In the genomic region with DNA sequence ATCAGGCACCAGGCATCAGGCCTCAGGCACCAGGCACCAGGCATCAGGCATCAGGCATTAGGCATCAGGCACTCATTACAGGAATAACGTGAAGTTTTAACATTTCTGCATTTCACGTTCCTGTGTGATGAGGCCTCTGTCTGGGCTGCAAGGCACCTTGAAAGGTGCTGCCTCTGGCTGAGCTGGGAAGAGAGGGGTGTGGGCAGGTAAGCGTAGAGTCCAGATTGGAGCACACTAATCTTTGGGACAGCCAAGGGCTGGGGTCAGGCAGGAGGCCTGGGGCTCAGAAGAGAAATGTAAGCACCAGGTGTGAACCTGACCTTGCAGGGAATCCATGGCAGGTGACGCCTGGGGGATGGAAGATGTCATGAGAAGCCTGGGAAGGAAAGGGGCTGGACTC, we compare ENCODE assay signal across 35 cellular contexts. TPM values are rescaled to one million over a fixed set of nuclear protein-coding genes. Genes with fewer than 3 reads are reported as not detected.
"Had no signal": no experiment of that assay in that cellular context is flagged by ENCODE, and none has a peak within 500 bp of the region (broad histone marks: within the 10 kb centered on the region; RNA-seq: fewer than 3 reads in every experiment).

No MANE protein-coding gene starts in this region.

- H3K36me3 ChIP-seq: breast epithelium, esophagus muscularis mucosa, heart left ventricle, stomach, suprapubic skin, tibial artery had no signal

- H3K4me3 ChIP-seq: breast epithelium, esophagus muscularis mucosa, heart left ventricle, psoas muscle, smooth muscle cell, stomach, suprapubic skin, tibial artery had no signal

- H3K4me1 ChIP-seq: breast epithelium, esophagus muscularis mucosa, foreskin keratinocyte, parathyroid adenoma, psoas muscle, stomach, suprapubic skin, tibial artery had no signal

- H3K27me3 Mint-ChIP-seq: dendritic cell treated with granulocyte-macrophage colony-stimulating factor and Interleukin-4, amounts not matched to agents 40 ng/mL and 50 ng/mL, for 4 days had no signal

- H3K4me1 Mint-ChIP-seq: activated CD4-positive, alpha-beta T cell treated with anti-CD3 and anti-CD28 coated beads, Interleukin-2, amount 10 ng/mL, durations not matched to agents 7 days and 5 days; activated T-helper 17 cell treated with anti-CD3 and anti-CD28 coated beads, Interleukin-2, amount 50 U/mL, for 72 hours; stimulated activated memory B cell treated with anti-CD40 and anti-IgM and Interleukin-4, amounts not matched to agents 10 μg/mL and 1 μg/mL and 100 μg/mL, for 72 hours had no signal

- H3K9ac ChIP-seq: parathyroid adenoma had no signal

- H3K27me3 ChIP-seq: breast epithelium, foreskin keratinocyte, suprapubic skin had no signal

- H3K27ac Mint-ChIP-seq: activated CD4-positive, alpha-beta T cell treated with anti-CD3 and anti-CD28 coated beads, Interleukin-2, amount 10 ng/mL, durations not matched to agents 7 days and 5 days; activated CD8-positive, alpha-beta T cell treated with anti-CD3 and anti-CD28 coated beads for 36 hours; activated T-helper 17 cell treated with anti-CD3 and anti-CD28 coated beads, Interleukin-2, amount 50 U/mL, for 72 hours; dendritic cell treated with granulocyte-macrophage colony-stimulating factor and Interleukin-4, amounts not matched to agents 40 ng/mL and 50 ng/mL, for 4 days; stimulated activated memory B cell treated with anti-CD40 and anti-IgM and Interleukin-4, amounts not matched to agents 10 μg/mL and 1 μg/mL and 100 μg/mL, for 72 hours; T-helper 17 cell had no signal

- H3K9me3 Mint-ChIP-seq: activated CD4-positive, alpha-beta T cell treated with anti-CD3 and anti-CD28 coated beads, Interleukin-2, amount 10 ng/mL, durations not matched to agents 7 days and 5 days; activated CD8-positive, alpha-beta T cell treated with anti-CD3 and anti-CD28 coated beads for 36 hours; activated T-cell treated with anti-CD3 and anti-CD28 coated beads, Interleukin-2, amount 50 U/mL, for 4 hours; activated T-helper 17 cell treated with anti-CD3 and anti-CD28 coated beads, Interleukin-2, amount 50 U/mL, for 72 hours; stimulated activated memory B cell treated with anti-CD40 and anti-IgM and Interleukin-4, amounts not matched to agents 10 μg/mL and 1 μg/mL and 100 μg/mL, for 72 hours had no signal

- H3K4me3 Mint-ChIP-seq: activated CD4-positive, alpha-beta T cell treated with anti-CD3 and anti-CD28 coated beads, Interleukin-2, amount 10 ng/mL, durations not matched to agents 7 days and 5 days; activated CD8-positive, alpha-beta T cell treated with anti-CD3 and anti-CD28 coated beads for 36 hours; activated T-cell treated with anti-CD3 and anti-CD28 coated beads, Interleukin-2, amount 50 U/mL, for 4 hours; activated T-helper 17 cell treated with anti-CD3 and anti-CD28 coated beads, Interleukin-2, amount 50 U/mL, for 72 hours; dendritic cell treated with granulocyte-macrophage colony-stimulating factor and Interleukin-4, amounts not matched to agents 40 ng/mL and 50 ng/mL, for 4 days; naive thymus-derived CD8-positive, alpha-beta T cell; neural crest cell; stimulated activated memory B cell treated with anti-CD40 and anti-IgM and Interleukin-4, amounts not matched to agents 10 μg/mL and 1 μg/mL and 100 μg/mL, for 72 hours; T-helper 17 cell had no signal

- H3K27ac ChIP-seq: breast epithelium, esophagus muscularis mucosa, foreskin keratinocyte, heart left ventricle, parathyroid adenoma, psoas muscle, stomach, suprapubic skin, tibial artery had no signal

- H3K36me3 Mint-ChIP-seq: naive thymus-derived CD8-positive, alpha-beta T cell; stimulated activated memory B cell treated with anti-CD40 and anti-IgM and Interleukin-4, amounts not matched to agents 10 μg/mL and 1 μg/mL and 100 μg/mL, for 72 hours had no signal

- H3K4me2 ChIP-seq: smooth muscle cell had no signal

- H3K9me3 ChIP-seq: breast epithelium, esophagus muscularis mucosa, heart left ventricle, psoas muscle, stomach, suprapubic skin, tibial artery had no signal

- H3K79me2 ChIP-seq: parathyroid adenoma had no signal

- H2AFZ ChIP-seq: parathyroid adenoma had no signal

- DNase-seq: activated CD4-positive, alpha-beta T cell treated with anti-CD3 and anti-CD28 coated beads for 1 hour; activated CD4-positive, alpha-beta T cell treated with anti-CD3 and anti-CD28 coated beads, Interleukin-2, amount 10 ng/mL, durations not matched to agents 7 days and 5 days; activated CD8-positive, alpha-beta T cell treated with anti-CD3 and anti-CD28 coated beads for 36 hours; activated gamma-delta T cell treated with Interleukin-2 at 50 U/mL for 16 hours; activated naive CD4-positive, alpha-beta T cell treated with anti-CD3 and anti-CD28 coated beads, Interleukin-2, amount 50 U/mL, for 16 hours; activated T-cell treated with anti-CD3 and anti-CD28 coated beads, Interleukin-2, amount 50 U/mL, for 4 hours; amniotic stem cell; central memory CD4-positive, alpha-beta T cell; foreskin keratinocyte; heart left ventricle; hypothalamus; left cardiac atrium; left ventricle myocardium superior; mammary epithelial cell; midbrain; naive thymus-derived CD8-positive, alpha-beta T cell; nucleus accumbens; psoas muscle; stimulated activated CD4-positive, alpha-beta T cell treated with anti-CD3 and anti-CD28 coated beads, Interleukin-1b, Interleukin-23, amount 100 ng/mL, for 48 hours; stimulated activated CD4-positive, alpha-beta T cell treated with anti-CD3 and anti-CD28 coated beads, Interleukin-4, amount 100 ng/mL, for 4 hours; stimulated activated CD8-positive, alpha-beta memory T cell treated with anti-CD3 and anti-CD28 coated beads, Interleukin-4, amount 100 ng/mL, for 48 hours; stomach; T-helper 17 cell; T1000; tibial artery had no signal

- ATAC-seq: activated CD8-positive, alpha-beta T cell treated with anti-CD3 and anti-CD28 coated beads for 36 hours; activated T-cell treated with anti-CD3 and anti-CD28 coated beads, Interleukin-2, amount 50 U/mL, for 4 hours; activated T-helper 17 cell treated with anti-CD3 and anti-CD28 coated beads, Interleukin-2, amount 50 U/mL, for 72 hours; foreskin keratinocyte; heart left ventricle; left cardiac atrium; left ventricle myocardium superior; naive thymus-derived CD8-positive, alpha-beta T cell; psoas muscle; stimulated activated memory B cell treated with anti-CD40 and anti-IgM and Interleukin-4, amounts not matched to agents 10 μg/mL and 1 μg/mL and 100 μg/mL, for 72 hours; T-helper 17 cell had no signal

RNA-seq across cellular contexts. Expression of gene SNTG2, which starts 25.3 kb away (rescaled TPM):
- total RNA-seq: activated CD4-positive, alpha-beta T cell treated with anti-CD3 and anti-CD28 coated beads, Interleukin-2, amount 10 ng/mL, durations not matched to agents 7 days and 5 days; foreskin keratinocyte; mammary epithelial cell; smooth muscle cell had no signal
- polyA plus RNA-seq: foreskin keratinocyte, keratinocyte, mammary epithelial cell had no signal
